ENCODE assay signal across 18 cellular contexts in genomic region chr5:107364443-107365096, GRCh38.
DNase-seq lines count a peak whose midpoint lies in the region; ATAC-seq and TF ChIP-seq lines count a peak whose summit lies in the region.
"Had no signal": no experiment of that assay in that cellular context is flagged by ENCODE, and none has a peak within 500 bp of the region (broad histone marks: within the 10 kb centered on the region; RNA-seq: fewer than 3 reads in every experiment).

No MANE protein-coding gene starts in this region.

- H3K4me3 Mint-ChIP-seq in effector memory CD8-positive, alpha-beta T cell, result peak overlapping the region in 1 of 2 donors; percentile 59
- H3K4me3 Mint-ChIP-seq in MCF 10A (ENCODE audit: unreplicated experiment), result no peak overlapping the region
- H3K4me3 Mint-ChIP-seq: activated B cell treated with CpG ODN at 0.5 μM for 24 hours; activated CD8-positive, alpha-beta T cell treated with anti-CD3 and anti-CD28 coated beads, Interleukin-2, amount 10 ng/mL, durations not matched to agents 7 days and 5 days; activated naive CD8-positive, alpha-beta T cell; T-helper 17 cell had no signal

- H3K27ac Mint-ChIP-seq in effector memory CD8-positive, alpha-beta T cell, result peak overlapping the region; percentile 30 to 77
- H3K27ac Mint-ChIP-seq in MCF 10A (ENCODE audit: low read depth, unreplicated experiment), result no peak overlapping the region
- H3K27ac Mint-ChIP-seq: activated B cell treated with CpG ODN at 0.5 μM for 24 hours; activated CD8-positive, alpha-beta T cell treated with anti-CD3 and anti-CD28 coated beads, Interleukin-2, amount 10 ng/mL, durations not matched to agents 7 days and 5 days; activated naive CD8-positive, alpha-beta T cell; naive B cell; T-helper 17 cell had no signal

- CTCF ChIA-PET in MCF 10A (lab: Yijun Ruan, JAX), result no interaction called here

- POLR2A ChIA-PET in MCF 10A (lab: Yijun Ruan, JAX), result no interaction called here

- no peaks in the 10 kb centered on the region for H3K27me3 Mint-ChIP-seq in effector memory CD8-positive, alpha-beta T cell
- H3K27me3 Mint-ChIP-seq in MCF 10A (ENCODE audit: insufficient read depth, unreplicated experiment), result no peaks in the 10 kb centered on the region

- peaks cover 12 to 29% of the 10 kb centered on the region in 2 donors for H3K4me1 Mint-ChIP-seq in effector memory CD8-positive, alpha-beta T cell (ENCODE audit: low read depth in 2 of 2)
- peaks cover 7% of the 10 kb centered on the region for H3K4me1 Mint-ChIP-seq in MCF 10A (ENCODE audit: insufficient read depth, unreplicated experiment)

- intact Hi-C loops in MCF 10A (cut with micrococcal nuclease), result no loop called here

- DNase-seq in CD1c-positive myeloid dendritic cell (ENCODE audit: extremely low spot score), result peak; percentile 60
- no peak for DNase-seq in effector memory CD8-positive, alpha-beta T cell
- no peak for DNase-seq in activated naive CD4-positive, alpha-beta T cell (lab: John Stamatoyannopoulos, UW)
- DNase-seq in MCF 10A (ENCODE audit: unreplicated experiment), result no peak
- no peak for DNase-seq in middle frontal gyrus (ENCODE audit: extremely low spot score, low spot score)
- no peak for DNase-seq in COR-L47 (lab: John Stamatoyannopoulos, UW)
- DNase-seq: activated B cell treated with CpG ODN at 0.5 μM for 24 hours; activated CD8-positive, alpha-beta T cell treated with anti-CD3 and anti-CD28 coated beads, Interleukin-2, amount 10 ng/mL, durations not matched to agents 7 days and 5 days; heart left ventricle; naive B cell; NCI-H2081; NCI-H510A treated with DMSO at 0.1 percent for 48 hours; SIG-M5; T-helper 17 cell had no signal

- BruUV-seq in MCF 10A (replicated peaks; lab: Mats Ljungman, UMichigan), result no TSS peak

- peak; percentile 27 for ATAC-seq in GM19023 (IDR thresholded peaks at IDR 0.05; ENCODE audit: unreplicated experiment)
- ATAC-seq in HG03066 (IDR thresholded peaks at IDR 0.05; ENCODE audit: low read depth, unreplicated experiment), result peak; percentile 22
- no peak for ATAC-seq in effector memory CD8-positive, alpha-beta T cell (replicated peaks)
- ATAC-seq: activated CD8-positive, alpha-beta T cell treated with anti-CD3 and anti-CD28 coated beads, Interleukin-2, amount 10 ng/mL, durations not matched to agents 7 days and 5 days; heart left ventricle; K562; T-helper 17 cell had no signal

- TF ChIP-seq CTCF in MCF 10A (IDR thresholded peaks at IDR 0.05; ENCODE audit: unreplicated experiment), result no peak

- H3K36me3 Mint-ChIP-seq in effector memory CD8-positive, alpha-beta T cell (ENCODE audit: insufficient read depth), result no peaks in the 10 kb centered on the region
- no peaks in the 10 kb centered on the region for H3K36me3 Mint-ChIP-seq in MCF 10A (ENCODE audit: insufficient read depth, unreplicated experiment)
- H3K36me3 Mint-ChIP-seq: activated naive CD8-positive, alpha-beta T cell; naive B cell had no signal

- H3K9me3 Mint-ChIP-seq in effector memory CD8-positive, alpha-beta T cell, result no peaks in the 10 kb centered on the region
- H3K9me3 Mint-ChIP-seq in MCF 10A (ENCODE audit: unreplicated experiment), result no peaks in the 10 kb centered on the region
- H3K9me3 Mint-ChIP-seq: activated B cell treated with CpG ODN at 0.5 μM for 24 hours had no signal
